22 cellular contexts compared by ENCODE assay signal in genomic region chr9:127489471-127490115, GRCh38. TPM values are rescaled to one million over a fixed set of nuclear protein-coding genes. Genes with fewer than 3 reads are reported as not detected.
DNase-seq lines count a peak whose midpoint lies in the region; ATAC-seq, FAIRE-seq and TF ChIP-seq lines count a peak whose summit lies in the region.
"Had no signal": no experiment of that assay in that cellular context is flagged by ENCODE, and none has a peak within 500 bp of the region (broad histone marks: within the 10 kb centered on the region; RNA-seq: fewer than 3 reads in every experiment).

No MANE protein-coding gene starts in this region.

- in situ Hi-C loops in brain microvascular endothelial cell (cut with HindIII; ENCODE audit: low pct_ligation_motif_present, low sequenced_read_pairs), result no loop called here

- DNase-seq in NCI-H82 (lab: John Stamatoyannopoulos, UW) (peak; percentile 63), NCI-H82 treated with DMSO at 0.1 percent for 48 hours (lab: John Stamatoyannopoulos, UW; ENCODE audit: unreplicated experiment) (no peak), brain microvascular endothelial cell (no peak), left kidney (ENCODE audit: low read depth, low spot score) (peak; percentile 89), DMS53 treated with DMSO at 0.1 percent for 48 hours (lab: John Stamatoyannopoulos, UW; ENCODE audit: unreplicated experiment) (no peak), small intestine (no peak)
- DNase-seq: 8988T; activated naive CD4-positive, alpha-beta T cell; anterior cingulate cortex; Calu3; effector memory CD4-positive, alpha-beta T cell; GOT3; heart right ventricle; natural killer cell; NCI-H1436 treated with DMSO at 0.1 percent for 48 hours; NCI-H446; stimulated activated CD4-positive, alpha-beta T cell treated with anti-CD3 and anti-CD28 coated beads, Interleukin-4, amount 100 ng/mL, for 4 hours; upper lobe of right lung had no signal

- ATAC-seq in GM19467 (IDR thresholded peaks at IDR 0.05; ENCODE audit: unreplicated experiment) (no peak), HG03439 (IDR thresholded peaks at IDR 0.05; ENCODE audit: unreplicated experiment) (no peak)
- ATAC-seq: heart right ventricle, natural killer cell, upper lobe of right lung had no signal

- no peak overlapping the region for H3K27ac ChIP-seq in brain microvascular endothelial cell
- H3K27ac ChIP-seq in small intestine (ENCODE audit: low read depth in 1 of 2, low read length in 1 of 2), result no peak overlapping the region
- H3K27ac ChIP-seq: BLaER1, heart right ventricle, upper lobe of right lung had no signal

- no peaks in the 10 kb centered on the region for H3K4me1 ChIP-seq in small intestine (ENCODE audit: control insufficient read depth in 2 of 2, insufficient read depth in 1 of 2, low read depth in 1 of 2, low read length in 1 of 2)
- H3K4me1 ChIP-seq: upper lobe of right lung had no signal

- peaks cover 26% of the 10 kb centered on the region for H3K36me3 ChIP-seq in brain microvascular endothelial cell (replicated peaks)
- H3K36me3 ChIP-seq in small intestine (ENCODE audit: control insufficient read depth in 2 of 2, insufficient read depth in 2 of 2, low read length in 2 of 2), result peaks cover 0 to 6% of the 10 kb centered on the region in 2 donors

- H3K4me3 ChIP-seq in brain microvascular endothelial cell (ENCODE audit: low read depth, low read length) (no peak overlapping the region), small intestine (ENCODE audit: low read depth in 1 of 2, low read length in 2 of 2) (no peak overlapping the region)
- H3K4me3 ChIP-seq: BLaER1, heart right ventricle, upper lobe of right lung had no signal

- no peak for FAIRE-seq in small intestine (lab: Jason Lieb, UNC)
- FAIRE-seq: TTC549 had no signal

- WGBS in small intestine, 3 donors, result 85 to 95% (median 93%) methylated on average over 20 to 22 of the region's 22 CpGs

- TF ChIP-seq CTCF in brain microvascular endothelial cell (IDR thresholded peaks at IDR 0.05; ENCODE audit: low read depth, low read length, missing control alignments), result peak; percentile 41

- no peaks in the 10 kb centered on the region for H3K9me3 ChIP-seq in small intestine (ENCODE audit: control insufficient read depth, low read depth)
- H3K9me3 ChIP-seq: BLaER1, heart right ventricle, upper lobe of right lung had no signal

- no peaks in the 10 kb centered on the region for H3K27me3 ChIP-seq in brain microvascular endothelial cell (replicated peaks)
- H3K27me3 ChIP-seq in small intestine (ENCODE audit: control insufficient read depth in 2 of 2, insufficient read depth in 2 of 2, low read length in 2 of 2), result no peaks in the 10 kb centered on the region
- H3K27me3 ChIP-seq: BLaER1, heart right ventricle, upper lobe of right lung had no signal

RNA-seq across cellular contexts. Expression of gene LRSAM1, which starts 38.3 kb away (rescaled TPM):
- 10 to 100 TPM; 12.8 to 22.8 (median 22.4) TPM for polyA plus RNA-seq in small intestine

RNA-seq across cellular contexts. Expression of gene RPL12, which starts 38.4 kb away (rescaled TPM):
- 1,000 to 10,000 TPM; 2,018 to 3,950 (median 3,161) TPM for polyA plus RNA-seq in small intestine

Comparison
In these comparisons a context has a peak if more than half of its experiments do, and no peak if none do; other contexts are left out.
1. DNase-seq: peak in NCI-H82 (single experiment) and left kidney (single experiment); none in NCI-H82 treated with DMSO at 0.1 percent for 48 hours (single experiment), brain microvascular endothelial cell (single experiment), DMS53 treated with DMSO at 0.1 percent for 48 hours (single experiment) and small intestine (single experiment).